ENCODE assay signal across 30 cellular contexts in genomic region chr17:58493506-58493905, GRCh38. TPM values are rescaled to one million over a fixed set of nuclear protein-coding genes. Genes with fewer than 3 reads are reported as not detected.
DNase-seq lines count a peak whose midpoint lies in the region; ATAC-seq and TF ChIP-seq lines count a peak whose summit lies in the region.
"Had no signal": no experiment of that assay in that cellular context is flagged by ENCODE, and none has a peak within 500 bp of the region (broad histone marks: within the 10 kb centered on the region; RNA-seq: fewer than 3 reads in every experiment).

No MANE protein-coding gene starts in this region.

- no peak overlapping the region for H3K4me3 ChIP-seq in esophagus muscularis mucosa
- H3K4me3 ChIP-seq: BLaER1, breast epithelium, dorsolateral prefrontal cortex, heart left ventricle, left lung, skin epidermis, stomach, thyroid gland had no signal

- peaks cover 66 to 98% (median 93%) of the 10 kb centered on the region in 4 donors for H3K36me3 ChIP-seq in esophagus muscularis mucosa

- no peak for TF ChIP-seq POLR2A in esophagus muscularis mucosa (IDR thresholded peaks at IDR 0.05; ENCODE audit: low read depth)

- H3K27me3 ChIP-seq in esophagus muscularis mucosa = no peaks in the 10 kb centered on the region
- H3K27me3 ChIP-seq: BLaER1, breast epithelium, dorsolateral prefrontal cortex, heart left ventricle, left lung, stomach, thyroid gland had no signal

- H3K27ac Mint-ChIP-seq in stimulated activated naive CD8-positive, alpha-beta T cell treated with anti-CD3 and anti-CD28 coated beads, Interleukin-15, Interleukin-2, amounts not matched to agents 100 ng/mL and 50 ng/mL, for 24 hours = peak overlapping the region; percentile 82

- no peak for DNase-seq in stimulated activated naive CD8-positive, alpha-beta T cell treated with anti-CD3 and anti-CD28 coated beads, Interleukin-15, Interleukin-2, amounts not matched to agents 100 U/mL and 50 U/mL, for 24 hours
- DNase-seq in NOMO-1 treated with dmso at 0.1 percent for 144 hours (lab: John Stamatoyannopoulos, UW; ENCODE audit: unreplicated experiment) (peak; percentile 55), esophagus muscularis mucosa (ENCODE audit: extremely low spot score) (peak; percentile 74), occipital lobe (lab: John Stamatoyannopoulos, UW) (no peak)
- DNase-seq: activated CD4-positive, CD25-positive, alpha-beta regulatory T cell; anterior cingulate cortex; dorsolateral prefrontal cortex; foreskin melanocyte; heart left ventricle; islet precursor cell; left lung; mesenchymal stem cell; NCI-H1105; NCI-H187; NCI-H82; OCI-M1; SK-N-SH; stomach; thyroid gland had no signal

- no peak overlapping the region for H3K27ac ChIP-seq in esophagus muscularis mucosa (replicated peaks in 1 of 4)
- H3K27ac ChIP-seq: BLaER1, breast epithelium, heart left ventricle, left lung, parathyroid adenoma, stomach, thyroid gland had no signal

- peaks cover 26% of the 10 kb centered on the region for H3K4me1 Mint-ChIP-seq in stimulated activated naive CD8-positive, alpha-beta T cell treated with anti-CD3 and anti-CD28 coated beads, Interleukin-15, Interleukin-2, amounts not matched to agents 100 ng/mL and 50 ng/mL, for 24 hours (ENCODE audit: low read depth)

- TF ChIP-seq CTCF in esophagus muscularis mucosa (IDR thresholded peaks at IDR 0.05) = no peak

- intact Hi-C loops in esophagus muscularis mucosa (cut with DNase I) = no loop called here

- no peaks in the 10 kb centered on the region for H3K9me3 Mint-ChIP-seq in stimulated activated naive CD8-positive, alpha-beta T cell treated with anti-CD3 and anti-CD28 coated beads, Interleukin-15, Interleukin-2, amounts not matched to agents 100 ng/mL and 50 ng/mL, for 24 hours
- H3K9me3 Mint-ChIP-seq: IgD-negative memory B cell had no signal

- 76% methylated on average over 3 of the region's 4 CpGs for WGBS in esophagus muscularis mucosa

- H3K9me3 ChIP-seq in esophagus muscularis mucosa = no peaks in the 10 kb centered on the region
- H3K9me3 ChIP-seq: breast epithelium, heart left ventricle, left lung, SK-N-SH, stomach, thyroid gland had no signal

- H3K4me1 ChIP-seq in esophagus muscularis mucosa = no peaks in the 10 kb centered on the region
- H3K4me1 ChIP-seq: breast epithelium, left lung, parathyroid adenoma, stomach, thyroid gland had no signal

- no peaks in the 10 kb centered on the region for H3K27me3 Mint-ChIP-seq in stimulated activated naive CD8-positive, alpha-beta T cell treated with anti-CD3 and anti-CD28 coated beads, Interleukin-15, Interleukin-2, amounts not matched to agents 100 ng/mL and 50 ng/mL, for 24 hours
- H3K27me3 Mint-ChIP-seq: IgD-negative memory B cell had no signal

- no peak overlapping the region for H3K4me3 Mint-ChIP-seq in stimulated activated naive CD8-positive, alpha-beta T cell treated with anti-CD3 and anti-CD28 coated beads, Interleukin-15, Interleukin-2, amounts not matched to agents 100 ng/mL and 50 ng/mL, for 24 hours
- H3K4me3 Mint-ChIP-seq: IgD-negative memory B cell had no signal

- H3K36me3 Mint-ChIP-seq in stimulated activated naive CD8-positive, alpha-beta T cell treated with anti-CD3 and anti-CD28 coated beads, Interleukin-15, Interleukin-2, amounts not matched to agents 100 ng/mL and 50 ng/mL, for 24 hours (ENCODE audit: low read depth) = peaks cover 86% of the 10 kb centered on the region

- ATAC-seq in stimulated activated naive CD8-positive, alpha-beta T cell treated with anti-CD3 and anti-CD28 coated beads, Interleukin-15, Interleukin-2, amounts not matched to agents 100 U/mL and 50 U/mL, for 24 hours = no peak
- ATAC-seq in HG03432 (IDR thresholded peaks at IDR 0.05; ENCODE audit: unreplicated experiment) = no peak
- no peak for ATAC-seq in GM19452 (IDR thresholded peaks at IDR 0.05; ENCODE audit: unreplicated experiment)
- ATAC-seq: heart left ventricle, left lung had no signal

- TF ChIP-seq EP300 in esophagus muscularis mucosa (IDR thresholded peaks at IDR 0.05) = no peak

RNA-seq across cellular contexts. Expression of gene HSF5, which starts 5.3 kb away (rescaled TPM):
- total RNA-seq in esophagus muscularis mucosa (under 1 TPM in 2 of 4 donors, not detected in 2; under 0.01 to 0.13 TPM), occipital lobe (0.16 TPM)
- total RNA-seq: chondrocyte, HT-29, NCI-H460 had no signal

RNA-seq across cellular contexts. Expression of gene MTMR4, which starts 20.9 kb away (rescaled TPM):
- total RNA-seq in esophagus muscularis mucosa = 10 to 100 TPM; 24.4 to 29.9 (median 28.4) TPM
- 119 TPM for total RNA-seq in occipital lobe

Comparison
In these comparisons a context has a peak if more than half of its experiments do, and no peak if none do; other contexts are left out.
1. DNase-seq: peak in NOMO-1 treated with dmso at 0.1 percent for 144 hours (single experiment) and esophagus muscularis mucosa (single experiment); none in stimulated activated naive CD8-positive, alpha-beta T cell treated with anti-CD3 and anti-CD28 coated beads, Interleukin-15, Interleukin-2, amounts not matched to agents 100 U/mL and 50 U/mL, for 24 hours (single experiment) and occipital lobe (single experiment).